ENCODE assay signal across 15 cellular contexts in genomic region chr7:44219371-44220045, GRCh38.
"Had no signal": no experiment of that assay in that cellular context is flagged by ENCODE, and none has a peak within 500 bp of the region (broad histone marks: within the 10 kb centered on the region; RNA-seq: fewer than 3 reads in every experiment).

No MANE protein-coding gene starts in this region.

- H3K27ac ChIP-seq: body of pancreas, coronary artery, heart left ventricle had no signal

- H3K9me3 ChIP-seq: body of pancreas, heart left ventricle had no signal

- H3K27me3 ChIP-seq: body of pancreas, heart left ventricle had no signal

- H3K27ac Mint-ChIP-seq: activated naive CD8-positive, alpha-beta T cell treated with anti-CD3 and anti-CD28 coated beads for 36 hours; activated T-helper 1 cell treated with anti-CD3 and anti-CD28 coated beads, Interleukin-12 subunit alpha, Interleukin-12 subunit beta, Interleukin-2, Interleukin-4 antibody, amounts not matched to agents 30 ng/mL and 10 ng/mL and 1 ng/mL, durations not matched to agents 14 hours and 24 hours and 36 hours; effector memory CD8-positive, alpha-beta T cell; memory B cell; natural killer cell treated with Interleukin-12 subunit alpha and Interleukin-12 subunit beta and Interleukin-15 and Interleukin-18, amount 100 ng/mL, for 72 hours; progenitor cell of endocrine pancreas had no signal

- H3K9me3 Mint-ChIP-seq: activated naive CD8-positive, alpha-beta T cell treated with anti-CD3 and anti-CD28 coated beads for 36 hours; activated T-helper 1 cell treated with anti-CD3 and anti-CD28 coated beads, Interleukin-12 subunit alpha, Interleukin-12 subunit beta, Interleukin-2, Interleukin-4 antibody, amounts not matched to agents 30 ng/mL and 10 ng/mL and 1 ng/mL, durations not matched to agents 14 hours and 24 hours and 36 hours; effector memory CD8-positive, alpha-beta T cell; memory B cell; natural killer cell treated with Interleukin-12 subunit alpha and Interleukin-12 subunit beta and Interleukin-15 and Interleukin-18, amount 100 ng/mL, for 72 hours had no signal

- DNase-seq: activated naive CD8-positive, alpha-beta T cell treated with anti-CD3 and anti-CD28 coated beads for 36 hours; amygdala; central memory CD4-positive, alpha-beta T cell; effector memory CD8-positive, alpha-beta T cell; foreskin melanocyte; SW 1271 had no signal

- H3K36me3 Mint-ChIP-seq: activated naive CD8-positive, alpha-beta T cell treated with anti-CD3 and anti-CD28 coated beads for 36 hours; memory B cell; natural killer cell treated with Interleukin-12 subunit alpha and Interleukin-12 subunit beta and Interleukin-15 and Interleukin-18, amount 100 ng/mL, for 72 hours had no signal

- H3K27me3 Mint-ChIP-seq: activated naive CD8-positive, alpha-beta T cell treated with anti-CD3 and anti-CD28 coated beads for 36 hours; natural killer cell treated with Interleukin-12 subunit alpha and Interleukin-12 subunit beta and Interleukin-15 and Interleukin-18, amount 100 ng/mL, for 72 hours had no signal

- H3K4me3 ChIP-seq: body of pancreas, coronary artery, heart left ventricle had no signal

- H3K4me3 Mint-ChIP-seq: activated naive CD8-positive, alpha-beta T cell treated with anti-CD3 and anti-CD28 coated beads for 36 hours; activated T-helper 1 cell treated with anti-CD3 and anti-CD28 coated beads, Interleukin-12 subunit alpha, Interleukin-12 subunit beta, Interleukin-2, Interleukin-4 antibody, amounts not matched to agents 30 ng/mL and 10 ng/mL and 1 ng/mL, durations not matched to agents 14 hours and 24 hours and 36 hours; effector memory CD8-positive, alpha-beta T cell; memory B cell; natural killer cell treated with Interleukin-12 subunit alpha and Interleukin-12 subunit beta and Interleukin-15 and Interleukin-18, amount 100 ng/mL, for 72 hours had no signal

- H3K4me1 Mint-ChIP-seq: activated naive CD8-positive, alpha-beta T cell treated with anti-CD3 and anti-CD28 coated beads for 36 hours had no signal

- ATAC-seq: activated CD4-positive, CD25-positive, alpha-beta regulatory T cell treated with anti-CD3 and anti-CD28 coated beads, Interleukin-2, amount 50 U/mL, for 24 hours; body of pancreas; effector memory CD8-positive, alpha-beta T cell; heart left ventricle; natural killer cell treated with Interleukin-12 subunit alpha and Interleukin-12 subunit beta and Interleukin-15 and Interleukin-18, amount 100 ng/mL, for 72 hours; right cardiac atrium had no signal
